In the genomic region with DNA sequence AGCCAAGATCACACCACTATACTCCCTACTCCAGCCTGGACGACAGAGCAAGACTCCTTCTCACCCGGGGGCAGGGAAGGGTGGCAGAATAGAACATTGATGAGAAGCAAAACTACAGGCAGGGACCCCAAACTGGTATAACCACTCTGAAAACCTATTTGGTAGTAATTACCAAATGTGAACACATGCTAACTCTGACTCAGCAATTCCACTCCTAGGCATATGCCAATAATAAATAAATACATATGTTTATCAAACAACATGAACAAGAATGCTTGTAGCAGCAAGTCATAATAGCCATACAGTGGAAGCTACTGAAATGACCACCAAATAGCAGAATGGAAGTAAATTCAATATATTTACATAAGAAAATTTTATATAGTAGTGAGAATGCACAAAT, we compare ENCODE assay signal across 1 cellular context.
TF ChIP-seq lines count a peak whose summit lies in the region.

No MANE protein-coding gene starts in this region.

TF ChIP-seq in HepG2, 621 proteins besides CTCF, POLR2A, EP300 and RAD21:
- TF ChIP-seq MAFF (IDR thresholded peaks at IDR 0.05; ENCODE audit: low read depth, low read length) (peak; percentile 31), ZNF850 (CRISPR knock-in tag; conservative IDR thresholded peaks at IDR 0.05) (no peak), MAFK (conservative IDR thresholded peaks at IDR 0.05 in 1 of 2, IDR thresholded peaks at IDR 0.05 in 1 of 2; ENCODE audit: low read length in 2 of 2) (peak; percentile 26 to 62; a peak in 2 of 4 replicates)
